19 cellular contexts compared by ENCODE assay signal in genomic region chr17:71983828-71984227, GRCh38.
DNase-seq lines count a peak whose midpoint lies in the region; ATAC-seq lines count a peak whose summit lies in the region.
"Had no signal": no experiment of that assay in that cellular context is flagged by ENCODE, and none has a peak within 500 bp of the region (broad histone marks: within the 10 kb centered on the region; RNA-seq: fewer than 3 reads in every experiment).

No MANE protein-coding gene starts in this region.

- H3K4me2 ChIP-seq in neuronal stem cell (ENCODE audit: insufficient read depth, low read length, poor library complexity, severe bottlenecking), result no peak overlapping the region
- H3K4me2 ChIP-seq: GM23338 had no signal

- H3K9me3 ChIP-seq in neuronal stem cell (replicated peaks in 1 of 2; ENCODE audit: control insufficient read depth in 2 of 2, insufficient read depth in 1 of 2, low read depth in 1 of 2, low read length in 2 of 2), result no peaks in the 10 kb centered on the region

- no peak overlapping the region for H4K8ac ChIP-seq in neuronal stem cell (ENCODE audit: low read depth, low read length)

- POLR2A ChIA-PET in activated CD4-positive, alpha-beta T cell treated with anti-CD3 and anti-CD28 coated beads for 36 hours (lab: Charles Lee), result interaction anchor here (0.6 kb wide), 1 partner anchor 16 kb away, joined by 8 read pairs; no protein-coding TSS in a partner anchor

- in situ Hi-C loops in ACHN (cut with HindIII; ENCODE audit: low pct_ligation_motif_present, low pct_unique_long_range_greater_than_20kb, low sequenced_read_pairs), result no loop called here

- H3K27ac ChIP-seq in neuronal stem cell (replicated peaks; ENCODE audit: low read length), result no peak overlapping the region

- H3K9ac ChIP-seq in neuronal stem cell (ENCODE audit: low read depth, low read length, poor library complexity), result no peak overlapping the region

- H3K4me1 Mint-ChIP-seq in activated CD4-positive, alpha-beta T cell treated with anti-CD3 and anti-CD28 coated beads for 36 hours, result peaks cover 6% of the 10 kb centered on the region
- H3K4me1 Mint-ChIP-seq in activated naive CD8-positive, alpha-beta T cell treated with anti-CD3 and anti-CD28 coated beads, Interleukin-2, amount 50 U/mL, for 24 hours, result peaks cover 4% of the 10 kb centered on the region
- H3K4me1 Mint-ChIP-seq: GM23338 had no signal

- no peak overlapping the region for H3K4me3 Mint-ChIP-seq in activated CD4-positive, alpha-beta T cell treated with anti-CD3 and anti-CD28 coated beads for 36 hours
- no peak overlapping the region for H3K4me3 Mint-ChIP-seq in activated naive CD8-positive, alpha-beta T cell treated with anti-CD3 and anti-CD28 coated beads, Interleukin-2, amount 50 U/mL, for 24 hours
- H3K4me3 Mint-ChIP-seq: GM23338, HFFc6 had no signal

- peak overlapping the region; percentile 86 for H2AK5ac ChIP-seq in neuronal stem cell (ENCODE audit: low read depth, low read length)

- WGBS in neuronal stem cell (ENCODE audit: extremely low coverage in 2 of 2, insufficient read length in 2 of 2, insufficient replicate concordance in 1 of 2), 2 donors, result no CpG with 5 or more reads among the region's 3 CpGs

- no peaks in the 10 kb centered on the region for H3K36me3 ChIP-seq in neuronal stem cell (replicated peaks in 1 of 2; ENCODE audit: control insufficient read depth in 2 of 2, insufficient read depth in 2 of 2, low read length in 2 of 2)

- peak overlapping the region; percentile 21 for H3K18ac ChIP-seq in neuronal stem cell (ENCODE audit: low read length)

- CTCF ChIA-PET in activated CD4-positive, alpha-beta T cell treated with anti-CD3 and anti-CD28 coated beads for 36 hours (lab: Charles Lee), result no interaction called here

- H3K27ac Mint-ChIP-seq in activated CD4-positive, alpha-beta T cell treated with anti-CD3 and anti-CD28 coated beads for 36 hours, result no peak overlapping the region
- no peak overlapping the region for H3K27ac Mint-ChIP-seq in activated naive CD8-positive, alpha-beta T cell treated with anti-CD3 and anti-CD28 coated beads, Interleukin-2, amount 50 U/mL, for 24 hours
- H3K27ac Mint-ChIP-seq: GM23338, HFFc6 had no signal

- no peak overlapping the region for H3K14ac ChIP-seq in neuronal stem cell (ENCODE audit: low read length)

- ATAC-seq in activated CD4-positive, alpha-beta T cell treated with anti-CD3 and anti-CD28 coated beads for 36 hours, result peak; percentile 71
- ATAC-seq in activated naive CD8-positive, alpha-beta T cell treated with anti-CD3 and anti-CD28 coated beads, Interleukin-2, amount 50 U/mL, for 24 hours, result no peak
- ATAC-seq: GM23338, K562, Panc1 had no signal

- H3K9me3 Mint-ChIP-seq in activated CD4-positive, alpha-beta T cell treated with anti-CD3 and anti-CD28 coated beads for 36 hours (ENCODE audit: low read depth), result peaks cover 19% of the 10 kb centered on the region
- H3K9me3 Mint-ChIP-seq in activated naive CD8-positive, alpha-beta T cell treated with anti-CD3 and anti-CD28 coated beads, Interleukin-2, amount 50 U/mL, for 24 hours, result peaks cover 4% of the 10 kb centered on the region
- H3K9me3 Mint-ChIP-seq: GM23338, HFFc6 had no signal

- no peaks in the 10 kb centered on the region for H3K27me3 ChIP-seq in neuronal stem cell (ENCODE audit: control insufficient read depth in 3 of 3, insufficient read depth in 3 of 3, low read depth in 1 of 3, low read length in 3 of 3)

- H3K36me3 Mint-ChIP-seq in activated CD4-positive, alpha-beta T cell treated with anti-CD3 and anti-CD28 coated beads for 36 hours (ENCODE audit: low read depth), result no peaks in the 10 kb centered on the region
- H3K36me3 Mint-ChIP-seq in activated naive CD8-positive, alpha-beta T cell treated with anti-CD3 and anti-CD28 coated beads, Interleukin-2, amount 50 U/mL, for 24 hours (ENCODE audit: low read depth), result no peaks in the 10 kb centered on the region

- H3K4me1 ChIP-seq in neuronal stem cell (ENCODE audit: control insufficient read depth in 2 of 2, insufficient read depth in 1 of 2, low read depth in 1 of 2, low read length in 2 of 2), result no peaks in the 10 kb centered on the region

- intact Hi-C loops in activated CD4-positive, alpha-beta T cell treated with anti-CD3 and anti-CD28 coated beads for 36 hours (cut with DNase I, micrococcal nuclease), result no loop called here

- H3K4me3 ChIP-seq in neuronal stem cell (ENCODE audit: low read length in 2 of 2), result no peak overlapping the region
- H3K4me3 ChIP-seq: GM23338, K562 had no signal

- peaks cover 2% of the 10 kb centered on the region for H3K27me3 Mint-ChIP-seq in activated CD4-positive, alpha-beta T cell treated with anti-CD3 and anti-CD28 coated beads for 36 hours
- H3K27me3 Mint-ChIP-seq in activated naive CD8-positive, alpha-beta T cell treated with anti-CD3 and anti-CD28 coated beads, Interleukin-2, amount 50 U/mL, for 24 hours, result no peaks in the 10 kb centered on the region

- H2BK15ac ChIP-seq in neuronal stem cell (ENCODE audit: low read length), result no peak overlapping the region

- peak; percentile 59 for DNase-seq in activated CD4-positive, alpha-beta T cell treated with anti-CD3 and anti-CD28 coated beads for 36 hours
- no peak for DNase-seq in activated CD4-positive, alpha-beta T cell treated with anti-CD3 and anti-CD28 coated beads for 1 hour
- peak in 2 of 3 donors; percentile 3 to 12 for DNase-seq in stimulated activated CD4-positive, alpha-beta T cell treated with anti-CD3 and anti-CD28 coated beads, Interleukin-12 subunit alpha, Interleukin-12 subunit beta, amount 100 ng/mL, for 48 hours (ENCODE audit: low read depth in 2 of 3, low spot score in 1 of 3)
- DNase-seq in stimulated activated CD4-positive, alpha-beta T cell treated with anti-CD3 and anti-CD28 coated beads, Interleukin-4, amount 100 ng/mL, for 1 hour, result no peak
- DNase-seq in activated naive CD8-positive, alpha-beta T cell treated with anti-CD3 and anti-CD28 coated beads, Interleukin-2, amount 50 U/mL, for 24 hours, result peak; percentile 4
- DNase-seq in neuronal stem cell (ENCODE audit: low spot score) (no peak), ACHN (no peak), NCI-H2107 treated with DMSO at 0.1 percent for 48 hours (lab: John Stamatoyannopoulos, UW; ENCODE audit: unreplicated experiment) (no peak)
- DNase-seq: C1 segment of cervical spinal cord, DMS 273 treated with DMSO at 0.1 percent for 48 hours, HFFc6, NCI-H1092, NCI-H1694, NCI-H2107, NCI-H446, NCI-H748 treated with DMSO at 0.1 percent for 48 hours had no signal

- no peak overlapping the region for H3K4ac ChIP-seq in neuronal stem cell (ENCODE audit: low read length)

- no peak overlapping the region for H4K91ac ChIP-seq in neuronal stem cell (ENCODE audit: low read depth, low read length, poor library complexity)

- H2BK12ac ChIP-seq in neuronal stem cell (ENCODE audit: low read length), result no peak overlapping the region

- H2BK120ac ChIP-seq in neuronal stem cell (ENCODE audit: low read depth, low read length), result no peak overlapping the region

- no peak overlapping the region for H3K23ac ChIP-seq in neuronal stem cell (ENCODE audit: low read depth, low read length, poor library complexity)

- no peaks in the 10 kb centered on the region for H3K79me1 ChIP-seq in neuronal stem cell (ENCODE audit: low read depth, low read length)

- H2BK5ac ChIP-seq in neuronal stem cell (ENCODE audit: low read length), result no peak overlapping the region

- no peak overlapping the region for H2AFZ ChIP-seq in neuronal stem cell (ENCODE audit: low read length)
- H2AFZ ChIP-seq: GM23338 had no signal

Comparison
In these comparisons a context has a peak if more than half of its experiments do, and no peak if none do; other contexts are left out.
1. DNase-seq: peak in activated CD4-positive, alpha-beta T cell treated with anti-CD3 and anti-CD28 coated beads for 36 hours (single experiment), stimulated activated CD4-positive, alpha-beta T cell treated with anti-CD3 and anti-CD28 coated beads, Interleukin-12 subunit alpha, Interleukin-12 subunit beta, amount 100 ng/mL, for 48 hours (2 of 3) and activated naive CD8-positive, alpha-beta T cell treated with anti-CD3 and anti-CD28 coated beads, Interleukin-2, amount 50 U/mL, for 24 hours (single experiment); none in activated CD4-positive, alpha-beta T cell treated with anti-CD3 and anti-CD28 coated beads for 1 hour (single experiment), stimulated activated CD4-positive, alpha-beta T cell treated with anti-CD3 and anti-CD28 coated beads, Interleukin-4, amount 100 ng/mL, for 1 hour (single experiment), neuronal stem cell (single experiment), ACHN (single experiment) and NCI-H2107 treated with DMSO at 0.1 percent for 48 hours (single experiment).